ENCODE assay signal across 12 cellular contexts in the genomic region with DNA sequence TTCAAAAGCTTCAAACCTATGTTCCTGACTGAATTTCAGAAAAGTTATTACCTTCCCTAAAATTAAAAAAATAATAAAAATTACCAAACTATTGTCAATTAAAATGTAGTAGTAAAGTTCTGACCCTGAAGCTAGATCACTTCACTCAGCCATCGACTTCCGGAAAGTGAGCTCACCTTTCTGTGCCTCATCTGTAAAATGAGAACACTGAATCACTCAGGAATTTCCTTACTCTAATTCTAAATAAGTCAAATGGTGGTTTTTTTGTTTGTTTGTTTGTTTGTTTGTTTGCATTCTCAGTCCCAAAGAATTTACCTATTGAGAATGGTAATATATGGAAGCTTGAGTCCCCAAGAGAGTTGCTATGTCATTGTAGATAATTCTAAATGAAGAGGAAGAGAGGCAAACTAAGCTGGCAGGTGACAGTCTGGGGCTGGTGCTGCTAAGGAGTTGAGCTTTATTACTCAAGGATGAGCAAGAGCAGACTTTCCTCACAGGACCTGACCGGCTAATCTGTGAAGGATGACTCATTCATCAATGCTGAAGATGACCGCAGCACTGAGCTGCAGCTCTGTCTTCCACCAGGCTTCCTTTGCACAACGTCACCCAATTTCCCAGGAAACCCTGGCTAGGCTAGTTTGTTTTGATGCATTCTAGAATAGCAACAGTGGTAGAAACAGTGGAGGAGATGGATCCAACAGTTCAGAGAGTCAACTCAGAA.
DNase-seq lines count a peak whose midpoint lies in the region; ATAC-seq and TF ChIP-seq lines count a peak whose summit lies in the region.
"Had no signal": no experiment of that assay in that cellular context is flagged by ENCODE, and none has a peak within 500 bp of the region (broad histone marks: within the 10 kb centered on the region; RNA-seq: fewer than 3 reads in every experiment).

No MANE protein-coding gene starts in this region.

- in situ Hi-C loops in ACHN (cut with HindIII; ENCODE audit: low pct_ligation_motif_present, low pct_unique_long_range_greater_than_20kb, low sequenced_read_pairs): no loop called here

- ATAC-seq in HG03280 (IDR thresholded peaks at IDR 0.05; ENCODE audit: unreplicated experiment): peak; percentile 59
- no peak for ATAC-seq in HG03520 (IDR thresholded peaks at IDR 0.05; ENCODE audit: unreplicated experiment)
- ATAC-seq: activated T-cell treated with anti-CD3 and anti-CD28 coated beads, Interleukin-2, amount 50 U/mL, for 72 hours had no signal

- H3K4me3 Mint-ChIP-seq in activated T-helper 2 cell treated with anti-CD3 and anti-CD28 coated beads, Interferon-gamma antibody, Interleukin-2, Interleukin-4, amounts not matched to agents 10 μg/mL and 5 μg/mL and 100 μg/mL, durations not matched to agents 14 hours and 24 hours and 36 hours (ENCODE audit: low read depth): no peak overlapping the region
- H3K4me3 Mint-ChIP-seq: activated T-cell treated with anti-CD3 and anti-CD28 coated beads, Interleukin-2, amount 50 U/mL, for 72 hours; immature natural killer cell; type B pancreatic cell had no signal

- intact Hi-C loops in activated T-helper 2 cell treated with anti-CD3 and anti-CD28 coated beads, Interferon-gamma antibody, Interleukin-2, Interleukin-4, amounts not matched to agents 10 μg/mL and 5 μg/mL and 100 μg/mL, durations not matched to agents 14 hours and 24 hours and 36 hours (cut with micrococcal nuclease): no loop called here

- DNase-seq in ACHN (peak; percentile 57), SK-N-DZ (ENCODE audit: low spot score) (peak; percentile 12), fibroblast of pulmonary artery (ENCODE audit: low read depth) (peak; percentile 70), epidermal melanocyte (ENCODE audit: insufficient read length, low spot score) (no peak)
- no peak for DNase-seq in stimulated activated naive CD4-positive, alpha-beta T cell (lab: John Stamatoyannopoulos, UW)
- DNase-seq in activated T-helper 2 cell treated with anti-CD3 and anti-CD28 coated beads, Interferon-gamma antibody, Interleukin-2, Interleukin-4, amounts not matched to agents 10 μg/mL and 5 μg/mL and 100 μg/mL, durations not matched to agents 14 hours and 24 hours and 36 hours (ENCODE audit: low spot score): no peak
- DNase-seq: activated T-cell treated with anti-CD3 and anti-CD28 coated beads, Interleukin-2, amount 50 U/mL, for 72 hours; immature natural killer cell; nucleus accumbens had no signal

- H3K27me3 Mint-ChIP-seq in activated T-helper 2 cell treated with anti-CD3 and anti-CD28 coated beads, Interferon-gamma antibody, Interleukin-2, Interleukin-4, amounts not matched to agents 10 μg/mL and 5 μg/mL and 100 μg/mL, durations not matched to agents 14 hours and 24 hours and 36 hours (ENCODE audit: low read depth): no peaks in the 10 kb centered on the region
- H3K27me3 Mint-ChIP-seq: type B pancreatic cell had no signal

- no peaks in the 10 kb centered on the region for H3K4me1 Mint-ChIP-seq in activated T-helper 2 cell treated with anti-CD3 and anti-CD28 coated beads, Interferon-gamma antibody, Interleukin-2, Interleukin-4, amounts not matched to agents 10 μg/mL and 5 μg/mL and 100 μg/mL, durations not matched to agents 14 hours and 24 hours and 36 hours (ENCODE audit: low read depth)
- H3K4me1 Mint-ChIP-seq: immature natural killer cell had no signal

- H3K27ac Mint-ChIP-seq in activated T-helper 2 cell treated with anti-CD3 and anti-CD28 coated beads, Interferon-gamma antibody, Interleukin-2, Interleukin-4, amounts not matched to agents 10 μg/mL and 5 μg/mL and 100 μg/mL, durations not matched to agents 14 hours and 24 hours and 36 hours: no peak overlapping the region
- H3K27ac Mint-ChIP-seq: activated T-cell treated with anti-CD3 and anti-CD28 coated beads, Interleukin-2, amount 50 U/mL, for 72 hours; immature natural killer cell; type B pancreatic cell had no signal

- no peaks in the 10 kb centered on the region for H3K36me3 Mint-ChIP-seq in activated T-helper 2 cell treated with anti-CD3 and anti-CD28 coated beads, Interferon-gamma antibody, Interleukin-2, Interleukin-4, amounts not matched to agents 10 μg/mL and 5 μg/mL and 100 μg/mL, durations not matched to agents 14 hours and 24 hours and 36 hours (ENCODE audit: low read depth)
- H3K36me3 Mint-ChIP-seq: immature natural killer cell, type B pancreatic cell had no signal

- no peaks in the 10 kb centered on the region for H3K9me3 Mint-ChIP-seq in activated T-helper 2 cell treated with anti-CD3 and anti-CD28 coated beads, Interferon-gamma antibody, Interleukin-2, Interleukin-4, amounts not matched to agents 10 μg/mL and 5 μg/mL and 100 μg/mL, durations not matched to agents 14 hours and 24 hours and 36 hours
- H3K9me3 Mint-ChIP-seq: activated T-cell treated with anti-CD3 and anti-CD28 coated beads, Interleukin-2, amount 50 U/mL, for 72 hours; type B pancreatic cell had no signal

- no peak overlapping the region for H3K4me3 ChIP-seq in fibroblast of pulmonary artery (replicated peaks; ENCODE audit: low read depth, low read length)

- no peak for TF ChIP-seq CTCF in fibroblast of pulmonary artery (IDR thresholded peaks at IDR 0.05; ENCODE audit: low read length, missing control alignments)

Comparison
In these comparisons a context has a peak if more than half of its experiments do, and no peak if none do; other contexts are left out.
1. DNase-seq: peak in ACHN (single experiment), SK-N-DZ (single experiment) and fibroblast of pulmonary artery (single experiment); none in epidermal melanocyte (single experiment), stimulated activated naive CD4-positive, alpha-beta T cell (0 of 6) and activated T-helper 2 cell treated with anti-CD3 and anti-CD28 coated beads, Interferon-gamma antibody, Interleukin-2, Interleukin-4, amounts not matched to agents 10 μg/mL and 5 μg/mL and 100 μg/mL, durations not matched to agents 14 hours and 24 hours and 36 hours (single experiment).